In the genomic region with DNA sequence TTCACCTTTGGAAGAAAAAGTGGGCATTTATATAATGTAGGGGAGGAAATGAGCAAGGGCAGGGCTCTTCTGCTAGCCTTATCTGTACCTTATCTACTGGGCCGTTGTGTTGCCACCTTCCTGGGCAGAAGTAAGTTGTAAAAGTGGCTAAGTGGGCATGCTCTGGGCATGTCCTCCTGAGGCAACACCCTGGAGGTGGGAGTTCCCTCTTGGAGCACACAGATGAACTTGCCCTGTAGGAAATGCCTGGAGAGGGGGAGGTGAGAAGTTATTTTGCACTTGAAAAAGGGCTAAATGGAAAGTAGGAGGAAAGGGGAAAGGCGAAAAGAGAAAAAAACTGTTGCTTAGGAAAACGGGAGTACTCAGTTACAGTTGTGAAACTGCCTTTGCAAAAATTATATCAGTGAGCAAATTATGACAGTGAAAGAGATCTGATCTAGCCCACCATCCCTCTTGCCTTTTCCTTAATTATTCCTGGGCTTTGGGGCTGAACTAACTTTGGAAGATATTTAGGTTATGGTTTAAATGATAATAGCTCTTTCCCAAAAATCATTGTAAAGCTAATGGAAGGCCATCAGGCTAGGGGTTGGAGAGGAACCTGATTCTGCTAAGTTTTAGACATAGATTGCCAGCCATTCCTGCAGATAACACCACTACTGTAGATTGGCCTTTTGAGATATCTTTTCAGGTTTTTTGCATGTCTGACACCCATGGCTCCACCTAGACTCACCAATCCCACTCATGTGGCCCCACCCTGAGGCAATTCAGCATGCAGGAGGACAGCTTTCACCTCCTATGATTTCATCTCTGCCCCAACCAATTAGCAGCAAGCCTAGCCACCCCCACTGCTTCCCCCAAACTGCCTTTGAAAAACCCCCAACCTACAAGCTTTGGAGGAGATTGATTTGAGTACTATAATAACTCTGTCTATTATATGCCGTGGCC, we compare ENCODE assay signal across 13 cellular contexts. TPM values are rescaled to one million over a fixed set of nuclear protein-coding genes. Genes with fewer than 3 reads are reported as not detected.
DNase-seq lines count a peak whose midpoint lies in the region; ATAC-seq and TF ChIP-seq lines count a peak whose summit lies in the region.
"Had no signal": no experiment of that assay in that cellular context is flagged by ENCODE, and none has a peak within 500 bp of the region (broad histone marks: within the 10 kb centered on the region; RNA-seq: fewer than 3 reads in every experiment).

No MANE protein-coding gene starts in this region.

- no peaks in the 10 kb centered on the region for H3K27me3 ChIP-seq in colonic mucosa
- H3K27me3 ChIP-seq: sigmoid colon had no signal

- ATAC-seq in HG02763 (IDR thresholded peaks at IDR 0.05; ENCODE audit: unreplicated experiment) (no peak), GM19455 (IDR thresholded peaks at IDR 0.05; ENCODE audit: unreplicated experiment) (no peak)
- ATAC-seq: T-helper 17 cell had no signal

- H3K9ac ChIP-seq in ES-I3 (ENCODE audit: low read depth, low read length) = peak overlapping the region; percentile 28
- H3K9ac ChIP-seq in colonic mucosa (ENCODE audit: low read depth in 2 of 2, low read length in 2 of 2) = peak overlapping the region in 1 of 2 donors; percentile 23

- DNase-seq in KBM-7 (peak; percentile 95), colonic mucosa (peak; percentile 64), kidney tubule cell (ENCODE audit: low spot score) (peak; percentile 10), DMS 273 treated with DMSO at 0.1 percent for 48 hours (lab: John Stamatoyannopoulos, UW) (no peak), hypothalamus (lab: John Stamatoyannopoulos, UW) (no peak)
- DNase-seq: anterior cingulate cortex, Kasumi-1, sigmoid colon, substantia nigra, T-helper 17 cell had no signal

- TF ChIP-seq CTCF in colonic mucosa (IDR thresholded peaks at IDR 0.05) = no peak

- H3K36me3 ChIP-seq in ES-I3 (ENCODE audit: insufficient read depth, low read length) = no peaks in the 10 kb centered on the region
- H3K36me3 ChIP-seq in colonic mucosa = no peaks in the 10 kb centered on the region
- H3K36me3 ChIP-seq: sigmoid colon had no signal

- peaks cover 30% of the 10 kb centered on the region for H3K9me3 ChIP-seq in ES-I3 (ENCODE audit: control insufficient read depth, insufficient read depth, low read length)
- no peaks in the 10 kb centered on the region for H3K9me3 ChIP-seq in colonic mucosa
- H3K9me3 ChIP-seq: sigmoid colon had no signal

- intact Hi-C loops in colonic mucosa (cut with DNase I) = no loop called here

- H3K4me1 ChIP-seq in ES-I3 (ENCODE audit: insufficient read depth, low read length) (peaks cover 18% of the 10 kb centered on the region), colonic mucosa (no peaks in the 10 kb centered on the region)
- H3K4me1 ChIP-seq: sigmoid colon had no signal

- in situ Hi-C loops in KBM-7 (cut with MboI; ENCODE audit: low pct_unique_long_range_greater_than_20kb, low sequenced_read_pairs) = no loop called here

- H3K27ac ChIP-seq in colonic mucosa = peak overlapping the region; percentile 20
- H3K27ac ChIP-seq: sigmoid colon had no signal

- no peak overlapping the region for H3K4me3 ChIP-seq in colonic mucosa
- H3K4me3 ChIP-seq: sigmoid colon had no signal

RNA-seq across cellular contexts. Expression of a gene that starts 20.5 kb away (rescaled TPM):
- 10 to 100 TPM in 1 of 2 donors, 1 to 10 TPM in 1; 8.8 to 13.3 TPM for total RNA-seq in colonic mucosa

Comparison
In these comparisons a context has a peak if more than half of its experiments do, and no peak if none do; other contexts are left out.
1. DNase-seq: peak in KBM-7 (single experiment), colonic mucosa (single experiment) and kidney tubule cell (single experiment); none in DMS 273 treated with DMSO at 0.1 percent for 48 hours (single experiment) and hypothalamus (0 of 51).